ENCODE assay signal across 1 cellular context in genomic region chr19:54470276-54470887, GRCh38.
TF ChIP-seq lines count a peak whose summit lies in the region.

No MANE protein-coding gene starts in this region.

TF ChIP-seq in endothelial cell of umbilical vein, 7 proteins besides CTCF, POLR2A, EP300 and RAD21:
- TF ChIP-seq EZH2 (IDR thresholded peaks at IDR 0.05; ENCODE audit: borderline replicate concordance, low read depth, low read length, severe bottlenecking) (no peak), MYC (IDR thresholded peaks at IDR 0.05; ENCODE audit: low read depth, low read length) (no peak), MAX (IDR thresholded peaks at IDR 0.05; ENCODE audit: insufficient read depth, insufficient read length) (no peak), GATA2 (IDR thresholded peaks at IDR 0.05; ENCODE audit: insufficient read depth, insufficient read length, low read depth, low read length) (no peak), FOS (IDR thresholded peaks at IDR 0.05; ENCODE audit: borderline replicate concordance, insufficient read depth, low read length) (no peak), JUN (IDR thresholded peaks at IDR 0.05; ENCODE audit: borderline replicate concordance, insufficient read depth, insufficient read length, low read depth) (no peak), POLR2AphosphoS5 (IDR thresholded peaks at IDR 0.05; ENCODE audit: insufficient read depth, low read depth, low read length) (no peak)
